ENCODE assay signal across 8 cellular contexts in the genomic region with DNA sequence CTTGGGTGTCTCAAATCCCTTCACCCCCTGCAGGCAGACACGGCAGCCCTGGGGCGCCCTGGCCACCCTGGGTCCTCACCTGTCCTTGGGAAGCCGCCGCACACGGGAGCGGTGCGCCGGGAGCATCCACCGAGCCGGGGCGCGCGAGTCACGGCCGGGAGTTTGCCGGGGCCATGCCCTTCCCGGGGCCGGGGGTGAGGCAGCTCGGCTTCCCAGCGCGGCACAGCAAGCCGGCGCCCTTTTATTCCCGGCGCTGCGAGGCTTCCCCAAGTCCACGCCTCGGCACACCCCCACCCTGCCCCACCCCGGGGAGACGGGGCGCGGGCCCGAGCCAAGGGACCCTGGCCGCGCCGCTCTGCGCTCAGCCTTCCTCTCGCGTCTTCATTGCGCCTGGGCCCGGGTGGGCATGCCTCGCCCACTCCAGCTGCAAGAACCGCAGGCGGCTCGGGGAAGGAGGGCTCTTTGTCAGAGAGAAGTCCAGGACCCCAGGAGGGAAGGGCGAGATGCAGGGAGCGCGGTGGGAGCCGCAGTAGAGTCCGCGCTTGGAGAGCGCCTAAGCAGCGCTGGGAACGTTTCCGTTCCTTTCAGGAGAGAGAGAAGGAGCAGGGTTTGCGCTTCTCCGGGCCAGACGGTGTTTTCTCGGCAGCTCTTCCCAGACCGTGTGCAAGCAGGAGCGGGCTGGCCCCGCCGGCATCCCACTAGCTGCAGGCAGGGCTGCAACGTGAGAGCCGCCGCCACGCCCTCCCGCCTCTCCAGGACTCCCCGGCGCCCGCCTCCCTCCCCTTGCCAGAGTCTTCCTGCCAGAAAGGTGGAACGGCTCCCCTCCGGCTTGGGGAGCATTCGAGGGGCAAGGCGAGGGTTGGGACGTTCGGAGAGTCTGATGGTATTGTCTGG. TPM values are rescaled to one million over a fixed set of nuclear protein-coding genes. Genes with fewer than 3 reads are reported as not detected.
DNase-seq lines count a peak whose midpoint lies in the region; ATAC-seq and TF ChIP-seq lines count a peak whose summit lies in the region.
"Had no signal": no experiment of that assay in that cellular context is flagged by ENCODE, and none has a peak within 500 bp of the region (broad histone marks: within the 10 kb centered on the region; RNA-seq: fewer than 3 reads in every experiment).

A gene with protein sequence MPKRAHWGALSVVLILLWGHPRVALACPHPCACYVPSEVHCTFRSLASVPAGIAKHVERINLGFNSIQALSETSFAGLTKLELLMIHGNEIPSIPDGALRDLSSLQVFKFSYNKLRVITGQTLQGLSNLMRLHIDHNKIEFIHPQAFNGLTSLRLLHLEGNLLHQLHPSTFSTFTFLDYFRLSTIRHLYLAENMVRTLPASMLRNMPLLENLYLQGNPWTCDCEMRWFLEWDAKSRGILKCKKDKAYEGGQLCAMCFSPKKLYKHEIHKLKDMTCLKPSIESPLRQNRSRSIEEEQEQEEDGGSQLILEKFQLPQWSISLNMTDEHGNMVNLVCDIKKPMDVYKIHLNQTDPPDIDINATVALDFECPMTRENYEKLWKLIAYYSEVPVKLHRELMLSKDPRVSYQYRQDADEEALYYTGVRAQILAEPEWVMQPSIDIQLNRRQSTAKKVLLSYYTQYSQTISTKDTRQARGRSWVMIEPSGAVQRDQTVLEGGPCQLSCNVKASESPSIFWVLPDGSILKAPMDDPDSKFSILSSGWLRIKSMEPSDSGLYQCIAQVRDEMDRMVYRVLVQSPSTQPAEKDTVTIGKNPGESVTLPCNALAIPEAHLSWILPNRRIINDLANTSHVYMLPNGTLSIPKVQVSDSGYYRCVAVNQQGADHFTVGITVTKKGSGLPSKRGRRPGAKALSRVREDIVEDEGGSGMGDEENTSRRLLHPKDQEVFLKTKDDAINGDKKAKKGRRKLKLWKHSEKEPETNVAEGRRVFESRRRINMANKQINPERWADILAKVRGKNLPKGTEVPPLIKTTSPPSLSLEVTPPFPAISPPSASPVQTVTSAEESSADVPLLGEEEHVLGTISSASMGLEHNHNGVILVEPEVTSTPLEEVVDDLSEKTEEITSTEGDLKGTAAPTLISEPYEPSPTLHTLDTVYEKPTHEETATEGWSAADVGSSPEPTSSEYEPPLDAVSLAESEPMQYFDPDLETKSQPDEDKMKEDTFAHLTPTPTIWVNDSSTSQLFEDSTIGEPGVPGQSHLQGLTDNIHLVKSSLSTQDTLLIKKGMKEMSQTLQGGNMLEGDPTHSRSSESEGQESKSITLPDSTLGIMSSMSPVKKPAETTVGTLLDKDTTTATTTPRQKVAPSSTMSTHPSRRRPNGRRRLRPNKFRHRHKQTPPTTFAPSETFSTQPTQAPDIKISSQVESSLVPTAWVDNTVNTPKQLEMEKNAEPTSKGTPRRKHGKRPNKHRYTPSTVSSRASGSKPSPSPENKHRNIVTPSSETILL (N-terminal part only) (minus strand): TSS at position 217 of the 894 bp plus-strand sequence. CDS start 2,819 bp downstream, outside the sequence.

- H3K36me3 ChIP-seq in mesenchymal stem cell (ENCODE audit: control insufficient read depth in 1 of 2, insufficient read depth in 2 of 2, low read depth in 1 of 2, low read length in 2 of 2) (no peaks in the 10 kb centered on the region), transverse colon (no peaks in the 10 kb centered on the region)

- no peak within 1 kb of the TSS for H3K4me3 Mint-ChIP-seq in stimulated activated effector memory CD8-positive, alpha-beta T cell treated with anti-CD3 and anti-CD28 coated beads, Interleukin-12 subunit alpha, Interleukin-12 subunit beta, amount 100 ng/mL, for 72 hours

- H3K36me3 Mint-ChIP-seq in stimulated activated effector memory CD8-positive, alpha-beta T cell treated with anti-CD3 and anti-CD28 coated beads, Interleukin-12 subunit alpha, Interleukin-12 subunit beta, amount 100 ng/mL, for 72 hours: no peaks in the 10 kb centered on the region

- H3K9me3 ChIP-seq in mesenchymal stem cell (ENCODE audit: control insufficient read depth, low read length): peaks cover 16% of the 10 kb centered on the region
- no peaks in the 10 kb centered on the region for H3K9me3 ChIP-seq in transverse colon

- H2BK5ac ChIP-seq in mesenchymal stem cell (ENCODE audit: low read depth, low read length, poor library complexity, severe bottlenecking): no peak within 1 kb of the TSS

- TF ChIP-seq EP300 in transverse colon (IDR thresholded peaks at IDR 0.05; ENCODE audit: low read depth): no peak

- peak within 1 kb of the TSS; percentile 47 for H3K4me3 ChIP-seq in epithelial cell of proximal tubule (ENCODE audit: low read depth, low read length)
- peak within 1 kb of the TSS; percentile 60 to 75 for H3K4me3 ChIP-seq in mesenchymal stem cell (ENCODE audit: insufficient read depth in 1 of 2, low read depth in 1 of 2, low read length in 2 of 2)
- H3K4me3 ChIP-seq in transverse colon: peak within 1 kb of the TSS in 3 of 4 donors; percentile 5 to 41 (median 26)

- peak within 1 kb of the TSS; percentile 72 for H4K91ac ChIP-seq in mesenchymal stem cell (ENCODE audit: low read length)

- in situ Hi-C loops in transverse colon (cut with MboI; ENCODE audit: low pct_ligation_motif_present in 1 of 4, low pct_unique_long_range_greater_than_20kb in 1 of 4, low sequenced_read_pairs in 3 of 4): no loop called here

- DNase-seq in NCI-H2227 (lab: John Stamatoyannopoulos, UW; ENCODE audit: unreplicated experiment): peak; percentile 68
- DNase-seq in epithelial cell of proximal tubule (ENCODE audit: low read depth): no peak
- DNase-seq in mesenchymal stem cell: peak; percentile 60
- DNase-seq in transverse colon: no peak
- no peak for DNase-seq in middle frontal gyrus (ENCODE audit: extremely low spot score, low spot score)
- no peak for DNase-seq in stimulated activated effector memory CD8-positive, alpha-beta T cell treated with anti-CD3 and anti-CD28 coated beads, Interleukin-12 subunit alpha, Interleukin-12 subunit beta, amount 100 ng/mL, for 72 hours (ENCODE audit: low spot score in 2 of 2)
- DNase-seq in activated CD4-positive, alpha-beta T cell treated with anti-CD3 and anti-CD28 coated beads, Interleukin-2, amount 50 U/mL, for 1 hour: no peak
- DNase-seq: NCI-H526 treated with DMSO at 0.1 percent for 48 hours had no signal

- peak within 1 kb of the TSS; percentile 75 for H4K8ac ChIP-seq in mesenchymal stem cell (ENCODE audit: low read length)

- H3K27ac ChIP-seq in mesenchymal stem cell (ENCODE audit: low read length, poor library complexity, severe bottlenecking) (peak within 1 kb of the TSS; percentile 29), transverse colon (peak within 1 kb of the TSS; percentile 48 to 73 (median 62))

- peak within 1 kb of the TSS; percentile 85 for H3K4me2 ChIP-seq in mesenchymal stem cell (ENCODE audit: low read length, poor library complexity, severe bottlenecking)

- ATAC-seq in stimulated activated effector memory CD8-positive, alpha-beta T cell treated with anti-CD3 and anti-CD28 coated beads, Interleukin-12 subunit alpha, Interleukin-12 subunit beta, amount 100 ng/mL, for 72 hours: no peak

- H3K27ac Mint-ChIP-seq in stimulated activated effector memory CD8-positive, alpha-beta T cell treated with anti-CD3 and anti-CD28 coated beads, Interleukin-12 subunit alpha, Interleukin-12 subunit beta, amount 100 ng/mL, for 72 hours: no peak within 1 kb of the TSS

- H2AK5ac ChIP-seq in mesenchymal stem cell (ENCODE audit: low read length, severe bottlenecking): no peak within 1 kb of the TSS

- H3K4me1 Mint-ChIP-seq in stimulated activated effector memory CD8-positive, alpha-beta T cell treated with anti-CD3 and anti-CD28 coated beads, Interleukin-12 subunit alpha, Interleukin-12 subunit beta, amount 100 ng/mL, for 72 hours: no peaks in the 10 kb centered on the region

- no peak for TF ChIP-seq CTCF in epithelial cell of proximal tubule (conservative IDR thresholded peaks at IDR 0.05; ENCODE audit: low read depth, low read length)
- no peak for TF ChIP-seq CTCF in transverse colon (IDR thresholded peaks at IDR 0.05)

- H3K27me3 ChIP-seq in mesenchymal stem cell (ENCODE audit: control insufficient read depth in 1 of 2, insufficient read depth in 1 of 2, low read length in 2 of 2) (peaks cover 0 to 12% of the 10 kb centered on the region in 2 experiments), transverse colon (peaks cover 9% of the 10 kb centered on the region)

- H3K4me1 ChIP-seq in mesenchymal stem cell (ENCODE audit: control insufficient read depth, insufficient read depth, low read depth, low read length) (no peaks in the 10 kb centered on the region), transverse colon (no peaks in the 10 kb centered on the region)

- peak within 1 kb of the TSS; percentile 81 for H3K9ac ChIP-seq in mesenchymal stem cell (ENCODE audit: low read length)

- no peaks in the 10 kb centered on the region for H3K9me3 Mint-ChIP-seq in stimulated activated effector memory CD8-positive, alpha-beta T cell treated with anti-CD3 and anti-CD28 coated beads, Interleukin-12 subunit alpha, Interleukin-12 subunit beta, amount 100 ng/mL, for 72 hours

- no peak within 1 kb of the TSS for H3K23ac ChIP-seq in mesenchymal stem cell (ENCODE audit: low read length in 2 of 2)

- peak within 1 kb of the TSS; percentile 17 to 75 for H3K4ac ChIP-seq in mesenchymal stem cell (ENCODE audit: low read depth in 1 of 2, low read length in 2 of 2)

- H3K79me1 ChIP-seq in mesenchymal stem cell (replicated peaks; ENCODE audit: low read length, poor library complexity, severe bottlenecking): no peaks in the 10 kb centered on the region

- peak within 1 kb of the TSS; percentile 10 for H2AFZ ChIP-seq in mesenchymal stem cell (ENCODE audit: low read depth, low read length)

- TF ChIP-seq POLR2A in transverse colon (IDR thresholded peaks at IDR 0.05): no peak

- intact Hi-C loops in transverse colon (cut with DNase I; ENCODE audit: low total_unique reads): no loop called here

- 1% methylated on average over 15 of the region's 77 CpGs for WGBS in mesenchymal stem cell
- 14% methylated on average over 63 of the region's 77 CpGs; no CpG with 5 or more reads in 1 of the 2 donors for WGBS in transverse colon (ENCODE audit: low coverage in 1 of 2), 2 donors

- peak within 1 kb of the TSS; percentile 48 for H2BK15ac ChIP-seq in mesenchymal stem cell (ENCODE audit: low read depth, poor library complexity, severe bottlenecking)

- H3K14ac ChIP-seq in mesenchymal stem cell (ENCODE audit: low read length in 2 of 2): peak within 1 kb of the TSS in 1 of 2 experiments; percentile 71

- H2BK12ac ChIP-seq in mesenchymal stem cell (ENCODE audit: low read length in 2 of 2): peak within 1 kb of the TSS; percentile 33 to 39

- peak within 1 kb of the TSS; percentile 49 for H2BK120ac ChIP-seq in mesenchymal stem cell (ENCODE audit: low read depth, low read length)

- peak within 1 kb of the TSS; percentile 81 to 84 for H3K18ac ChIP-seq in mesenchymal stem cell (ENCODE audit: low read depth in 1 of 2, low read length in 2 of 2)

RNA-seq across cellular contexts. Expression of the gene that starts here (rescaled TPM):
- total RNA-seq in epithelial cell of proximal tubule (0.07 and 0.40 TPM in 2 replicates), transverse colon (10 to 100 TPM in 1 of 4 donors, 1 to 10 TPM in 2, under 1 TPM in 1; 0.75 to 29.1 (median 1.7) TPM)
- 66.6 TPM for polyA plus RNA-seq in mesenchymal stem cell (2013, experiment 1 of 2)
- 61.4 TPM for polyA plus RNA-seq in mesenchymal stem cell (2013, experiment 2 of 2)

Comparison
In these comparisons a context has a peak if more than half of its experiments do, and no peak if none do; other contexts are left out.
1. DNase-seq: peak in NCI-H2227 (single experiment) and mesenchymal stem cell (single experiment); none in epithelial cell of proximal tubule (single experiment), transverse colon (single experiment), middle frontal gyrus (single experiment), stimulated activated effector memory CD8-positive, alpha-beta T cell treated with anti-CD3 and anti-CD28 coated beads, Interleukin-12 subunit alpha, Interleukin-12 subunit beta, amount 100 ng/mL, for 72 hours (0 of 2) and activated CD4-positive, alpha-beta T cell treated with anti-CD3 and anti-CD28 coated beads, Interleukin-2, amount 50 U/mL, for 1 hour (single experiment).
2. Peak in every context shown above with its lines, with median percentiles within 50 percentile points of each other: H3K4me3 ChIP-seq.